Comparison of ENCODE assay signal across 13 cellular contexts in the genomic region with DNA sequence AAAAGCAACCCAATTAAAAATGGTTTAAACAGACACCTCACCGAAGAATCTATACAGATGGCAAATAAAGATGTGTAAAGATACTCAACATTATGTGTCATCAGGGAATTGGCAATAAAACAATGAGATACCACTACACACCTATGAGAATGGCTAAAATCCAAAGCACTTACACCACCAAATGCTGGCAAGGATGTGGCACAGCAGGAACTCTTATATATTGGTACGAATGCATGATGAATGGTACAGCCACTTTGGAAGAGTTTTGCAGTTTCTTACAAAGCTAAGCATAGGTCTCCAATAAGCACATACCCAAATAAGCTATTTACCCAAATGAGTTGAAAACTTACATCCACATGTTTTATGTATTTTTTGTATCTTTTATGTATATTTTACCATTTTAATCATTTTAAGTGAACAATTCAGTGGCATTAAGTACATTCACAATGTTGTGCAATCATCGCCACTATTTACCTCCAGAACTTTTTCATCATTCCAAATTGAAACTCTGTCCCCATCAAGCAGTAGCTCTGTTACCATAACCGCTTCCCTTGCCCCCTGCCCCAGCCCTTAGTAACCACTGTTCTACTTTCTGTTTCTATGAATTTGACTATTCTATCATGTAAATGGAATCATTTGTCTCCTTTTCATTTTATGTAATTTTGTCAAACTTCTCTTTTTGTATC. TPM values are rescaled to one million over a fixed set of nuclear protein-coding genes. Genes with fewer than 3 reads are reported as not detected.
DNase-seq lines count a peak whose midpoint lies in the region; ATAC-seq, FAIRE-seq and TF ChIP-seq lines count a peak whose summit lies in the region.
"Had no signal": no experiment of that assay in that cellular context is flagged by ENCODE, and none has a peak within 500 bp of the region (broad histone marks: within the 10 kb centered on the region; RNA-seq: fewer than 3 reads in every experiment).

No MANE protein-coding gene starts in this region.

- no peak overlapping the region for H2AFZ ChIP-seq in HCT116 (ENCODE audit: low read depth, low read length, poor library complexity, severe bottlenecking)
- H2AFZ ChIP-seq in PC-9 = no peak overlapping the region
- H2AFZ ChIP-seq in keratinocyte (ENCODE audit: control insufficient read depth, low read length) = no peak overlapping the region

- peak; percentile 85 for FAIRE-seq in A549 (lab: Jason Lieb, UNC)
- peak; percentile 76 for FAIRE-seq in keratinocyte (lab: Jason Lieb, UNC)

- no peak for TF ChIP-seq RAD21 in A549 (conservative IDR thresholded peaks at IDR 0.05 in 1 of 2, IDR thresholded peaks at IDR 0.05 in 1 of 2)
- no peak for TF ChIP-seq RAD21 in HCT116 (IDR thresholded peaks at IDR 0.05; ENCODE audit: low read depth)

- H3K9me2 ChIP-seq in HCT116 (ENCODE audit: insufficient read depth) (no peaks in the 10 kb centered on the region; the same call in 1 of the 2 replicates), PC-9 (ENCODE audit: insufficient read depth) (no peaks in the 10 kb centered on the region)

- RAD21 ChIA-PET in HCT116 (lab: Charles Lee; ENCODE audit: low non-redundant PET in 1 of 2, low total read pairs in 2 of 2, uncharacterized antibody in 2 of 2, unreplicated experiment in 2 of 2) = no interaction called here

- 66% methylated on average over 4 of the region's 4 CpGs for WGBS in A549 (ENCODE audit: missing lambda C conversion rate)

- peaks cover 47% of the 10 kb centered on the region for H3K4me1 ChIP-seq in A549
- H3K4me1 ChIP-seq in HCT116 (ENCODE audit: control insufficient read depth in 1 of 2, insufficient read depth in 2 of 2, low read length in 2 of 2) = peaks cover 39 to 54% of the 10 kb centered on the region in 2 experiments
- peaks cover 66% of the 10 kb centered on the region for H3K4me1 ChIP-seq in PC-9 (replicated peaks; ENCODE audit: insufficient read depth)
- peaks cover 21% of the 10 kb centered on the region for H3K4me1 ChIP-seq in keratinocyte (ENCODE audit: control insufficient read depth, extremely low read depth, insufficient read depth, low read length)

- ATAC-seq in A549 (no peak), HCT116 (no peak), GM21526 (IDR thresholded peaks at IDR 0.05; ENCODE audit: low FRiP score, unreplicated experiment) (no peak)

- H3K36me3 ChIP-seq in HCT116 (ENCODE audit: control insufficient read depth in 1 of 2, insufficient read depth in 2 of 2, low read length in 2 of 2) (no peaks in the 10 kb centered on the region), PC-9 (ENCODE audit: low read depth) (peaks cover 12% of the 10 kb centered on the region; the same call in 1 of the 2 replicates), keratinocyte (ENCODE audit: control insufficient read depth in 2 of 2, extremely low read depth in 1 of 2, insufficient read depth in 2 of 2, low read length in 2 of 2) (no peaks in the 10 kb centered on the region)
- H3K36me3 ChIP-seq: BLaER1 treated with 17β-estradiol and CSF1 and Interleukin-3, amounts not matched to agents 10 nM and 100 nM had no signal

- H3K4me2 ChIP-seq in A549 (peak overlapping the region; percentile 29), HCT116 (ENCODE audit: low read length) (peak overlapping the region; percentile 34), PC-9 (peak overlapping the region; percentile 90), keratinocyte (ENCODE audit: control insufficient read depth, extremely low read depth, insufficient read depth, low read depth, low read length) (no peak overlapping the region)
- H3K4me2 ChIP-seq: BLaER1 treated with 17β-estradiol and CSF1 and Interleukin-3, amounts not matched to agents 10 nM and 100 nM had no signal

- H3K27me3 ChIP-seq in HCT116 (ENCODE audit: insufficient read depth, low read length) (no peaks in the 10 kb centered on the region), PC-9 (ENCODE audit: insufficient read depth, low read depth) (no peaks in the 10 kb centered on the region), keratinocyte (ENCODE audit: control insufficient read depth, extremely low read depth, insufficient read depth, low read length) (no peaks in the 10 kb centered on the region)
- H3K27me3 ChIP-seq: BLaER1 treated with 17β-estradiol and CSF1 and Interleukin-3, amounts not matched to agents 10 nM and 100 nM had no signal

- H3K9me1 ChIP-seq in keratinocyte (ENCODE audit: control insufficient read depth, extremely low read depth, insufficient read depth, low read length) = no peaks in the 10 kb centered on the region

- BruUV-seq in HCT116 (replicated peaks; lab: Mats Ljungman, UMichigan) (no TSS peak), PC-9 (replicated peaks; lab: Mats Ljungman, UMichigan) (no TSS peak)

- no peaks in the 10 kb centered on the region for H3K79me2 ChIP-seq in HCT116 (ENCODE audit: insufficient read depth, low read length)
- H3K79me2 ChIP-seq in PC-9 (ENCODE audit: low read depth) = peaks cover 85% of the 10 kb centered on the region
- H3K79me2 ChIP-seq in keratinocyte (ENCODE audit: control insufficient read depth, insufficient read depth, low read length) = no peaks in the 10 kb centered on the region

- H3K9me3 ChIP-seq in A549 (no peaks in the 10 kb centered on the region; the same call in 2 of the 3 replicates), HCT116 (ENCODE audit: control insufficient read depth in 1 of 2, insufficient read depth in 1 of 2, low read depth in 1 of 2, low read length in 2 of 2) (no peaks in the 10 kb centered on the region), PC-9 (ENCODE audit: insufficient read depth, low read depth) (peaks cover 4% of the 10 kb centered on the region), keratinocyte (ENCODE audit: control insufficient read depth, low read depth, low read length) (no peaks in the 10 kb centered on the region)

- peaks cover 37% of the 10 kb centered on the region for H3F3A ChIP-seq in PC-9 (ENCODE audit: insufficient read depth, low read depth)

- H3K4me3 ChIP-seq in A549 (no peak overlapping the region), HCT116 (replicated peaks in 1 of 2; ENCODE audit: low read depth in 1 of 2, low read length in 2 of 2) (no peak overlapping the region), PC-9 (no peak overlapping the region), keratinocyte (ENCODE audit: control insufficient read depth in 2 of 3, extremely low read depth in 1 of 3, insufficient read depth in 2 of 3, low read depth in 1 of 3, low read length in 3 of 3) (no peak overlapping the region)
- H3K4me3 ChIP-seq: BLaER1 treated with 17β-estradiol and CSF1 and Interleukin-3, amounts not matched to agents 10 nM and 100 nM had no signal

- no peak overlapping the region for H3K27ac ChIP-seq in A549
- no peak overlapping the region for H3K27ac ChIP-seq in HCT116 (ENCODE audit: low read depth, low read length)
- no peak overlapping the region for H3K27ac ChIP-seq in PC-9
- H3K27ac ChIP-seq in keratinocyte (ENCODE audit: control insufficient read depth, insufficient read depth, low read length) = no peak overlapping the region
- H3K27ac ChIP-seq: BLaER1 treated with 17β-estradiol and CSF1 and Interleukin-3, amounts not matched to agents 10 nM and 100 nM had no signal

- CTCF ChIA-PET in A549 (lab: Yijun Ruan, JAX) (interaction anchor here (1.5 to 1.6 kb wide), 2 partner anchors 12 to 124 kb away, joined by 4 to 9 read pairs; no protein-coding TSS in a partner anchor), HCT116 (lab: Charles Lee) (interaction anchor here (0.8 kb wide), 1 partner anchor 279 kb away, joined by 3 read pairs; a partner anchor contains a TSS), PC-9 (lab: Charles Lee) (no interaction called here)

- POLR2A ChIA-PET in A549 (lab: Yijun Ruan, JAX) (no interaction called here), HCT116 (lab: Charles Lee) (no interaction called here), PC-9 (lab: Charles Lee; ENCODE audit: unreplicated experiment) (interaction anchor here (0.6 kb wide), 2 partner anchors 11 to 39 kb away, joined by 6 to 8 read pairs; no protein-coding TSS in a partner anchor)

- H4K20me1 ChIP-seq in HCT116 (ENCODE audit: insufficient read depth) = no peaks in the 10 kb centered on the region
- H4K20me1 ChIP-seq in PC-9 (ENCODE audit: insufficient read depth) = 0 out of 2 replicates have a peak, but pooled peaks cover 3% of the 10 kb centered on the region
- no peaks in the 10 kb centered on the region for H4K20me1 ChIP-seq in keratinocyte (ENCODE audit: control insufficient read depth, extremely low read depth, insufficient read depth, low read length)
- H4K20me1 ChIP-seq: BLaER1 treated with 17β-estradiol and CSF1 and Interleukin-3, amounts not matched to agents 10 nM and 100 nM had no signal

- TF ChIP-seq CTCF in A549 (IDR thresholded peaks at IDR 0.05) = no peak
- TF ChIP-seq CTCF in HCT116 (IDR thresholded peaks at IDR 0.05 in 2 of 3, conservative IDR thresholded peaks at IDR 0.05 in 1 of 3; ENCODE audit: borderline replicate concordance in 1 of 3, insufficient read depth in 1 of 3, low read depth in 2 of 3, low read length in 2 of 3) = no peak
- TF ChIP-seq CTCF in PC-9 (conservative IDR thresholded peaks at IDR 0.05) = no peak
- no peak for TF ChIP-seq CTCF in keratinocyte (optimal IDR thresholded peaks at IDR 0.05 in 1 of 3, IDR thresholded peaks at IDR 0.05 in 1 of 3, conservative IDR thresholded peaks at IDR 0.05 in 1 of 3; ENCODE audit: extremely low read depth in 1 of 3, insufficient read depth in 2 of 3, low read length in 3 of 3)

- no peak for DNase-seq in A549 (ENCODE audit: low read depth in 1 of 2, low spot score in 1 of 2)
- DNase-seq in HCT116 (ENCODE audit: low read depth, low spot score) = no peak
- no peak for DNase-seq in PC-9
- DNase-seq in keratinocyte (ENCODE audit: low read depth, low spot score) = no peak
- no peak for DNase-seq in medulla oblongata (ENCODE audit: extremely low spot score)
- DNase-seq in NCI-H146 treated with DMSO at 0.1 percent for 48 hours (lab: John Stamatoyannopoulos, UW; ENCODE audit: unreplicated experiment) = no peak
- DNase-seq: HCEC 1CT, NCI-H1105 treated with DMSO at 0.1 percent for 48 hours, NCI-H1930, NCI-H2227 treated with DMSO at 0.1 percent for 48 hours, NCI-H526 treated with DMSO at 0.1 percent for 48 hours had no signal

- no peak for TF ChIP-seq POLR2A in A549 (IDR thresholded peaks at IDR 0.05; ENCODE audit: low read length)
- TF ChIP-seq POLR2A in HCT116 (IDR thresholded peaks at IDR 0.05; ENCODE audit: borderline replicate concordance, extremely low read depth, insufficient read depth, insufficient read length) = no peak

- intact Hi-C loops in HCT116 (cut with micrococcal nuclease) = no loop called here
- intact Hi-C loops in PC-9 (cut with micrococcal nuclease; ENCODE audit: unreplicated experiment) = no loop called here

- H3K9ac ChIP-seq in HCT116 (ENCODE audit: low read length) = no peak overlapping the region
- H3K9ac ChIP-seq in keratinocyte (ENCODE audit: control insufficient read depth, extremely low read depth, insufficient read depth, low read length) = no peak overlapping the region
- H3K9ac ChIP-seq: BLaER1 treated with 17β-estradiol and CSF1 and Interleukin-3, amounts not matched to agents 10 nM and 100 nM had no signal

- dilution Hi-C loops in keratinocyte (cut with MboI; ENCODE audit: extremely low pct_ligation_motif_present, low sequenced_read_pairs) = no loop called here

- no peak for TF ChIP-seq EP300 in A549 (IDR thresholded peaks at IDR 0.05)

RNA-seq across cellular contexts. Expression of a gene that starts 6.7 kb away (rescaled TPM):
- polyA plus RNA-seq in A549 (2011; rRNA removed) (195 and 225 TPM in 2 replicates), A549 (2017; fragmentation: RNase III; extraction: RNeasy Plus Mini Kit Qiagen cat#74134 plus additional on column Dnase treatment) (140 to 142 TPM (median 140 TPM) in 3 replicates), keratinocyte (45.5 to 77.6 TPM (median 62.2 TPM) in 3 replicates)
- 90.7 and 101 TPM in 2 replicates for polyA plus RNA-seq in A549 (2012; cell fraction: cytosol; rRNA removed)
- polyA plus RNA-seq in A549 (2012; cell fraction: nucleus; rRNA removed) = 159 and 162 TPM in 2 replicates
- 110 and 113 TPM in 2 replicates for polyA minus RNA-seq in A549 (2011; rRNA and poly(A)+ RNA removed)
- total RNA-seq in HCT116 (2021; ENCODE audit: unreplicated experiment) (86.8 TPM), PC-9 (2021) (271 and 290 TPM in 2 replicates)
- polyA plus RNA-seq in HCT116 (2012) = 47.9 and 52.4 TPM in 2 replicates
- polyA plus RNA-seq in keratinocyte (2011; ENCODE audit: low read depth) = 36.4 TPM
- polyA plus RNA-seq in keratinocyte (2011; cell fraction: cytosol; rRNA removed) = 31.0 and 54.5 TPM in 2 replicates
- polyA plus RNA-seq in keratinocyte (2011; cell fraction: nucleus; rRNA removed) = 51.2 and 66.7 TPM in 2 replicates
- 36.9 and 68.5 TPM in 2 replicates for polyA plus RNA-seq in keratinocyte (2012; ENCODE audit: low replicate concordance)
- 12.6 to 68.1 TPM (median 61.2 TPM) in 3 replicates for polyA minus RNA-seq in keratinocyte
- polyA minus RNA-seq in keratinocyte (2011; cell fraction: cytosol; rRNA and poly(A)+ RNA removed) = 46.8 TPM
- polyA minus RNA-seq in keratinocyte (2011; cell fraction: nucleus; rRNA and poly(A)+ RNA removed) = 30.6 and 42.8 TPM in 2 replicates
